Comparison of ENCODE assay signal across 1 cellular context in genomic region chr7:1021366-1021765, GRCh38.
TF ChIP-seq lines count a peak whose summit lies in the region.

No MANE protein-coding gene starts in this region.

TF ChIP-seq in K562, 482 proteins besides CTCF, POLR2A, EP300 and RAD21:
- TF ChIP-seq, protein P1, sequence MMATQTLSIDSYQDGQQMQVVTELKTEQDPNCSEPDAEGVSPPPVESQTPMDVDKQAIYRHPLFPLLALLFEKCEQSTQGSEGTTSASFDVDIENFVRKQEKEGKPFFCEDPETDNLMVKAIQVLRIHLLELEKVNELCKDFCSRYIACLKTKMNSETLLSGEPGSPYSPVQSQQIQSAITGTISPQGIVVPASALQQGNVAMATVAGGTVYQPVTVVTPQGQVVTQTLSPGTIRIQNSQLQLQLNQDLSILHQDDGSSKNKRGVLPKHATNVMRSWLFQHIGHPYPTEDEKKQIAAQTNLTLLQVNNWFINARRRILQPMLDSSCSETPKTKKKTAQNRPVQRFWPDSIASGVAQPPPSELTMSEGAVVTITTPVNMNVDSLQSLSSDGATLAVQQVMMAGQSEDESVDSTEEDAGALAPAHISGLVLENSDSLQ (IDR thresholded peaks at IDR 0.05), result peak; percentile 54
- TF ChIP-seq, protein P2, sequence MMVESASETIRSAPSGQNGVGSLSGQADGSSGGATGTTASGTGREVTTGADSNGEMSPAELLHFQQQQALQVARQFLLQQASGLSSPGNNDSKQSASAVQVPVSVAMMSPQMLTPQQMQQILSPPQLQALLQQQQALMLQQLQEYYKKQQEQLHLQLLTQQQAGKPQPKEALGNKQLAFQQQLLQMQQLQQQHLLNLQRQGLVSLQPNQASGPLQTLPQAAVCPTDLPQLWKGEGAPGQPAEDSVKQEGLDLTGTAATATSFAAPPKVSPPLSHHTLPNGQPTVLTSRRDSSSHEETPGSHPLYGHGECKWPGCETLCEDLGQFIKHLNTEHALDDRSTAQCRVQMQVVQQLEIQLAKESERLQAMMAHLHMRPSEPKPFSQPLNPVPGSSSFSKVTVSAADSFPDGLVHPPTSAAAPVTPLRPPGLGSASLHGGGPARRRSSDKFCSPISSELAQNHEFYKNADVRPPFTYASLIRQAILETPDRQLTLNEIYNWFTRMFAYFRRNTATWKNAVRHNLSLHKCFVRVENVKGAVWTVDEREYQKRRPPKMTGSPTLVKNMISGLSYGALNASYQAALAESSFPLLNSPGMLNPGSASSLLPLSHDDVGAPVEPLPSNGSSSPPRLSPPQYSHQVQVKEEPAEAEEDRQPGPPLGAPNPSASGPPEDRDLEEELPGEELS (CRISPR knock-in tag; IDR thresholded peaks at IDR 0.05; ENCODE audit: borderline replicate concordance), result no peak
TF ChIP-seq in K562: peak in this region for 1.
